In genomic region chr5:153276151-153276550, GRCh38 we compare ENCODE assay signal across 8 cellular contexts.
A peak's percentile ranks its signal among the peaks of the same experiment; 100 is the strongest.
DNase-seq lines count a peak whose midpoint lies in the region; ATAC-seq and TF ChIP-seq lines count a peak whose summit lies in the region.

No MANE protein-coding gene starts in this region.

- H3K9me3 ChIP-seq in DND-41 (ENCODE audit: insufficient read depth, low read length, severe bottlenecking) = no peaks in the 10 kb centered on the region

- no peak overlapping the region for H3K4me3 ChIP-seq in DND-41 (ENCODE audit: low read depth in 1 of 2, low read length in 2 of 2)

- H3K36me3 ChIP-seq in DND-41 (ENCODE audit: insufficient read depth, low read length) = no peaks in the 10 kb centered on the region

- no peak overlapping the region for H3K9ac ChIP-seq in DND-41 (ENCODE audit: low read depth, low read length)

- DNase-seq in DND-41 (peak; percentile 55), HS-5 (ENCODE audit: low read depth) (peak; percentile 13), iPS-NIHi7 (ENCODE audit: extremely low spot score) (peak; percentile 69), left colon (no peak), GF-D8 (lab: John Stamatoyannopoulos, UW) (no peak)
- peak; percentile 3 for DNase-seq in activated CD4-positive, alpha-beta T cell treated with anti-CD3 and anti-CD28 coated beads, Interleukin-2, amount 50 U/mL, for 1 hour

- no peak overlapping the region for H2AFZ ChIP-seq in DND-41 (ENCODE audit: low read depth, low read length)

- ATAC-seq in DND-41 (ENCODE audit: insufficient read depth, low read depth) (peak; percentile 48; the same call in 1 of the 3 replicates), GM21381 (IDR thresholded peaks at IDR 0.05; ENCODE audit: unreplicated experiment) (no peak), left colon (no peak), GM21390 (IDR thresholded peaks at IDR 0.05; ENCODE audit: unreplicated experiment) (no peak)

- H3K79me2 ChIP-seq in DND-41 (ENCODE audit: insufficient read depth, low read length) = no peaks in the 10 kb centered on the region

- no peak for TF ChIP-seq CTCF in DND-41 (IDR thresholded peaks at IDR 0.05; ENCODE audit: borderline replicate concordance, extremely low read depth, low read length, poor library complexity, severe bottlenecking)

- no peaks in the 10 kb centered on the region for H3K4me1 ChIP-seq in DND-41 (ENCODE audit: insufficient read depth, low read length)

- H3K27ac ChIP-seq in DND-41 (ENCODE audit: low read length) = no peak overlapping the region

- intact Hi-C loops in left colon (cut with DNase I, micrococcal nuclease) = no loop called here

- H3K4me2 ChIP-seq in DND-41 (ENCODE audit: insufficient read depth, low read length) = no peak overlapping the region

- no peaks in the 10 kb centered on the region for H3K27me3 ChIP-seq in DND-41 (ENCODE audit: insufficient read depth, low read length, poor library complexity)

- no peaks in the 10 kb centered on the region for H4K20me1 ChIP-seq in DND-41 (ENCODE audit: insufficient read depth, low read length)

Comparison
In these comparisons a context has a peak if more than half of its experiments do, and no peak if none do; other contexts are left out.
1. DNase-seq: peak in DND-41 (single experiment), HS-5 (single experiment), activated CD4-positive, alpha-beta T cell treated with anti-CD3 and anti-CD28 coated beads, Interleukin-2, amount 50 U/mL, for 1 hour (single experiment) and iPS-NIHi7 (single experiment); none in left colon (0 of 2) and GF-D8 (single experiment).